Comparison of ENCODE assay signal across 8 cellular contexts in genomic region chr9:127004946-127005769, GRCh38.
A peak's percentile ranks its signal among the peaks of the same experiment; 100 is the strongest.
DNase-seq lines count a peak whose midpoint lies in the region; ATAC-seq lines count a peak whose summit lies in the region.

No MANE protein-coding gene starts in this region.

- H3K9me3 Mint-ChIP-seq in activated T-cell treated with anti-CD3 and anti-CD28 coated beads, Interleukin-2, amount 50 U/mL, for 4 hours = no peaks in the 10 kb centered on the region
- H3K9me3 Mint-ChIP-seq in stimulated activated naive CD8-positive, alpha-beta T cell treated with anti-CD3 and anti-CD28 coated beads, Interleukin-15, Interleukin-2, amounts not matched to agents 100 ng/mL and 50 ng/mL, for 24 hours = no peaks in the 10 kb centered on the region

- H3K27ac Mint-ChIP-seq in stimulated activated naive CD8-positive, alpha-beta T cell treated with anti-CD3 and anti-CD28 coated beads, Interleukin-15, Interleukin-2, amounts not matched to agents 100 ng/mL and 50 ng/mL, for 24 hours = peak overlapping the region; percentile 40

- peaks cover 14% of the 10 kb centered on the region for H3K27me3 Mint-ChIP-seq in activated T-cell treated with anti-CD3 and anti-CD28 coated beads, Interleukin-2, amount 50 U/mL, for 4 hours (ENCODE audit: low read depth)
- peaks cover 29% of the 10 kb centered on the region for H3K27me3 Mint-ChIP-seq in stimulated activated naive CD8-positive, alpha-beta T cell treated with anti-CD3 and anti-CD28 coated beads, Interleukin-15, Interleukin-2, amounts not matched to agents 100 ng/mL and 50 ng/mL, for 24 hours

- DNase-seq in Daoy (ENCODE audit: low read depth) (peak; percentile 69), LHCN-M2 (ENCODE audit: low read depth) (peak; percentile 91), iris pigment epithelial cell (ENCODE audit: low read depth) (peak; percentile 58), SW 1271 (lab: John Stamatoyannopoulos, UW) (no peak), NCI-H1930 (lab: John Stamatoyannopoulos, UW) (no peak)
- peak; percentile 58 for DNase-seq in activated T-cell treated with anti-CD3 and anti-CD28 coated beads, Interleukin-2, amount 50 U/mL, for 4 hours

- peak; percentile 93 for ATAC-seq in GM21447 (IDR thresholded peaks at IDR 0.05; ENCODE audit: unreplicated experiment)
- ATAC-seq in activated T-cell treated with anti-CD3 and anti-CD28 coated beads, Interleukin-2, amount 50 U/mL, for 4 hours = peak; percentile 99

- no peak overlapping the region for H3K4me3 Mint-ChIP-seq in activated T-cell treated with anti-CD3 and anti-CD28 coated beads, Interleukin-2, amount 50 U/mL, for 4 hours
- H3K4me3 Mint-ChIP-seq in stimulated activated naive CD8-positive, alpha-beta T cell treated with anti-CD3 and anti-CD28 coated beads, Interleukin-15, Interleukin-2, amounts not matched to agents 100 ng/mL and 50 ng/mL, for 24 hours = no peak overlapping the region

- H3K4me1 Mint-ChIP-seq in activated T-cell treated with anti-CD3 and anti-CD28 coated beads, Interleukin-2, amount 50 U/mL, for 4 hours (ENCODE audit: low read depth) = peaks cover 19% of the 10 kb centered on the region
- peaks cover 25% of the 10 kb centered on the region for H3K4me1 Mint-ChIP-seq in stimulated activated naive CD8-positive, alpha-beta T cell treated with anti-CD3 and anti-CD28 coated beads, Interleukin-15, Interleukin-2, amounts not matched to agents 100 ng/mL and 50 ng/mL, for 24 hours (ENCODE audit: low read depth)

- peaks cover under 1% of the 10 kb centered on the region for H3K36me3 Mint-ChIP-seq in activated T-cell treated with anti-CD3 and anti-CD28 coated beads, Interleukin-2, amount 50 U/mL, for 4 hours (ENCODE audit: insufficient read depth)
- no peaks in the 10 kb centered on the region for H3K36me3 Mint-ChIP-seq in stimulated activated naive CD8-positive, alpha-beta T cell treated with anti-CD3 and anti-CD28 coated beads, Interleukin-15, Interleukin-2, amounts not matched to agents 100 ng/mL and 50 ng/mL, for 24 hours (ENCODE audit: low read depth)

Comparison
In these comparisons a context has a peak if more than half of its experiments do, and no peak if none do; other contexts are left out.
1. DNase-seq: peak in Daoy (single experiment), LHCN-M2 (single experiment), activated T-cell treated with anti-CD3 and anti-CD28 coated beads, Interleukin-2, amount 50 U/mL, for 4 hours (single experiment) and iris pigment epithelial cell (single experiment); none in SW 1271 (0 of 2) and NCI-H1930 (0 of 2).